Comparison of ENCODE assay signal across 11 cellular contexts in the genomic region with DNA sequence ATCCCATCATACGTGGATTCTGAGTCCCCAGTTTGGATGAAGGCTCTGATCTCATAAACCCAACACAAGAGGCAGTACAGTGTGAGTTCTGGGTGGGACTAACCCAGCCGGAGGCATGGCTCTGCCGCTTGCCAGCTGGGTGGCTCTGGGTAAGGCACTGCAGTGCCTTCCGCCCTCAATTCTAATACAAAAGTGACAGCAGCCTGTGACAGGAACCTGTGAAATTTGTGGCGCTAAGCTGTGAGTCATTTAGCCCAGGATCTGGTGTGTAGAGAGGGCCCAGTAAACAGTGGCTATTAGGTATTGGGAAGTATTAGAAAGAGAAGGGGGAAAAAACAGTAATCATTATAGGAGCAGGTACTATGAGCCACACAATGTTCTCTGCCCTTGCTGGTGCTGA. TPM values are rescaled to one million over a fixed set of nuclear protein-coding genes. Genes with fewer than 3 reads are reported as not detected.
A peak's percentile ranks its signal among the peaks of the same experiment; 100 is the strongest.
DNase-seq lines count a peak whose midpoint lies in the region; FAIRE-seq and TF ChIP-seq lines count a peak whose summit lies in the region.
"Had no signal": no experiment of that assay in that cellular context is flagged by ENCODE, and none has a peak within 500 bp of the region (broad histone marks: within the 10 kb centered on the region; RNA-seq: fewer than 3 reads in every experiment).

No MANE protein-coding gene starts in this region.

- intact Hi-C loops in thyroid gland (cut with DNase I): loop anchor here (5.0 kb wide), 1 partner anchor 39 kb away; no protein-coding TSS in a partner anchor

- no peak for TF ChIP-seq POLR2A in thyroid gland (IDR thresholded peaks at IDR 0.05)

- FAIRE-seq in astrocyte (lab: Jason Lieb, UNC): no peak

- H4K20me1 ChIP-seq in astrocyte (ENCODE audit: insufficient read depth, low read length): peaks cover 36% of the 10 kb centered on the region

- H3K9ac ChIP-seq in astrocyte (ENCODE audit: low read length) (no peak overlapping the region), mucosa of rectum (ENCODE audit: low read depth in 1 of 2, low read length in 2 of 2) (no peak overlapping the region)

- H3K9me3 ChIP-seq in astrocyte (ENCODE audit: insufficient read depth, low read depth, low read length): no peaks in the 10 kb centered on the region
- H3K9me3 ChIP-seq in mucosa of rectum (ENCODE audit: control insufficient read depth in 2 of 2, low read length in 2 of 2): no peaks in the 10 kb centered on the region
- H3K9me3 ChIP-seq in thyroid gland: no peaks in the 10 kb centered on the region

- H3K27ac ChIP-seq in astrocyte (ENCODE audit: low read depth, low read length) (no peak overlapping the region), mucosa of rectum (ENCODE audit: low read depth in 2 of 2, low read length in 2 of 2) (peak overlapping the region; percentile 40 to 72), thyroid gland (peak overlapping the region; percentile 24 to 81 (median 58))
- H3K27ac ChIP-seq: C4-2B had no signal

- in situ Hi-C loops in G401 (cut with HindIII; ENCODE audit: low sequenced_read_pairs): no loop called here

- H3K36me3 ChIP-seq in astrocyte (ENCODE audit: insufficient read depth, low read length): no peaks in the 10 kb centered on the region
- H3K36me3 ChIP-seq in mucosa of rectum (ENCODE audit: control insufficient read depth in 2 of 2, insufficient read depth in 2 of 2, low read length in 2 of 2): no peaks in the 10 kb centered on the region
- H3K36me3 ChIP-seq in thyroid gland: no peaks in the 10 kb centered on the region

- CTCF ChIA-PET in activated naive CD4-positive, alpha-beta T cell treated with anti-CD3 and anti-CD28 coated beads, Interleukin-2, amount 10 ng/mL, durations not matched to agents 7 days and 5 days (lab: Charles Lee): interaction anchor here (1.2 kb wide), 1 partner anchor 10 kb away, joined by 3 read pairs; no protein-coding TSS in a partner anchor

- peaks cover 41% of the 10 kb centered on the region for H3K79me2 ChIP-seq in astrocyte (ENCODE audit: insufficient read depth, low read length)

- H3K4me3 ChIP-seq in astrocyte (ENCODE audit: insufficient read depth, low read depth, low read length) (no peak overlapping the region), mucosa of rectum (ENCODE audit: low read length in 2 of 2) (no peak overlapping the region), thyroid gland (replicated peaks in 1 of 3) (no peak overlapping the region)

- H3K27me3 Mint-ChIP-seq in activated naive CD4-positive, alpha-beta T cell treated with anti-CD3 and anti-CD28 coated beads, Interleukin-2, amount 10 ng/mL, durations not matched to agents 7 days and 5 days: no peaks in the 10 kb centered on the region
- no peaks in the 10 kb centered on the region for H3K27me3 Mint-ChIP-seq in astrocyte (ENCODE audit: low read depth, unreplicated experiment)

- H3K9me3 Mint-ChIP-seq in activated naive CD4-positive, alpha-beta T cell treated with anti-CD3 and anti-CD28 coated beads, Interleukin-2, amount 10 ng/mL, durations not matched to agents 7 days and 5 days: no peaks in the 10 kb centered on the region
- H3K9me3 Mint-ChIP-seq in astrocyte (ENCODE audit: unreplicated experiment): no peaks in the 10 kb centered on the region
- H3K9me3 Mint-ChIP-seq: activated T-cell treated with anti-CD3 and anti-CD28 coated beads, Interleukin-2, amount 50 U/mL, for 4 hours had no signal

- peak overlapping the region; percentile 4 for H3K27ac Mint-ChIP-seq in activated naive CD4-positive, alpha-beta T cell treated with anti-CD3 and anti-CD28 coated beads, Interleukin-2, amount 10 ng/mL, durations not matched to agents 7 days and 5 days
- peak overlapping the region; percentile 48 for H3K27ac Mint-ChIP-seq in astrocyte (ENCODE audit: unreplicated experiment)

- TF ChIP-seq CTCF in astrocyte (IDR thresholded peaks at IDR 0.05; ENCODE audit: insufficient read depth, low read depth, low read length) (no peak), thyroid gland (IDR thresholded peaks at IDR 0.05) (no peak)

- 76 to 89% methylated on average over 5 of the region's 5 CpGs for WGBS in thyroid gland, 2 donors

- H3K4me3 Mint-ChIP-seq in activated naive CD4-positive, alpha-beta T cell treated with anti-CD3 and anti-CD28 coated beads, Interleukin-2, amount 10 ng/mL, durations not matched to agents 7 days and 5 days: no peak overlapping the region
- peak overlapping the region; percentile 28 for H3K4me3 Mint-ChIP-seq in astrocyte (ENCODE audit: unreplicated experiment)
- H3K4me3 Mint-ChIP-seq: activated T-cell treated with anti-CD3 and anti-CD28 coated beads, Interleukin-2, amount 50 U/mL, for 4 hours had no signal

- no peak overlapping the region for H2AFZ ChIP-seq in astrocyte (ENCODE audit: low read depth, low read length)

- no peaks in the 10 kb centered on the region for H3K27me3 ChIP-seq in astrocyte (ENCODE audit: insufficient read depth, low read length)
- no peaks in the 10 kb centered on the region for H3K27me3 ChIP-seq in mucosa of rectum (ENCODE audit: control insufficient read depth in 2 of 2, insufficient read depth in 2 of 2, low read length in 2 of 2)
- H3K27me3 ChIP-seq in thyroid gland: no peaks in the 10 kb centered on the region

- H3K36me3 Mint-ChIP-seq in activated naive CD4-positive, alpha-beta T cell treated with anti-CD3 and anti-CD28 coated beads, Interleukin-2, amount 10 ng/mL, durations not matched to agents 7 days and 5 days: no peaks in the 10 kb centered on the region
- H3K36me3 Mint-ChIP-seq in astrocyte (ENCODE audit: low read depth, unreplicated experiment): peaks cover 10% of the 10 kb centered on the region

- H3K4me1 Mint-ChIP-seq in activated naive CD4-positive, alpha-beta T cell treated with anti-CD3 and anti-CD28 coated beads, Interleukin-2, amount 10 ng/mL, durations not matched to agents 7 days and 5 days: peaks cover 14% of the 10 kb centered on the region
- peaks cover 42% of the 10 kb centered on the region for H3K4me1 Mint-ChIP-seq in astrocyte (ENCODE audit: low read depth, unreplicated experiment)

- no peak for DNase-seq in activated naive CD4-positive, alpha-beta T cell treated with anti-CD3 and anti-CD28 coated beads, Interleukin-2, amount 10 ng/mL, durations not matched to agents 7 days and 5 days
- DNase-seq in activated naive CD4-positive, alpha-beta T cell treated with anti-CD3 and anti-CD28 coated beads, Interleukin-2, amount 50 U/mL, for 16 hours: no peak
- DNase-seq in astrocyte (ENCODE audit: low read depth) (no peak), thyroid gland (no peak), G401 (ENCODE audit: low spot score) (no peak), SW 1271 (lab: John Stamatoyannopoulos, UW) (no peak)
- no peak for DNase-seq in effector CD8-positive, alpha-beta T cell (lab: John Stamatoyannopoulos, UW)
- DNase-seq: activated T-cell treated with anti-CD3 and anti-CD28 coated beads, Interleukin-2, amount 50 U/mL, for 4 hours; substantia nigra had no signal

- H3K4me1 ChIP-seq in astrocyte (ENCODE audit: insufficient read depth, low read length): peaks cover 31% of the 10 kb centered on the region
- H3K4me1 ChIP-seq in mucosa of rectum (ENCODE audit: control insufficient read depth in 2 of 2, insufficient read depth in 2 of 2, low read length in 2 of 2): peaks cover 40 to 53% of the 10 kb centered on the region in 2 donors
- peaks cover 61 to 70% of the 10 kb centered on the region in 2 donors for H3K4me1 ChIP-seq in thyroid gland

- H3K4me2 ChIP-seq in astrocyte (ENCODE audit: low read length): no peak overlapping the region

RNA-seq across cellular contexts. Expression of a gene that starts 23.3 kb away (rescaled TPM):
- total RNA-seq in astrocyte: 249 and 262 TPM in 2 replicates
- total RNA-seq in thyroid gland: 100 to 1,000 TPM in 2 of 4 donors, 10 to 100 TPM in 2; 75.7 to 239 (median 96.8) TPM
- total RNA-seq in G401 (2014; rRNA removed; shearing (Covaris generic)): 11.9 and 14.4 TPM in 2 replicates
